ENCODE assay signal across 1 cellular context in genomic region chr5:34524123-34524522, GRCh38.
TF ChIP-seq lines count a peak whose summit lies in the region.

No MANE protein-coding gene starts in this region.

TF ChIP-seq in K562, 482 proteins besides CTCF, POLR2A, EP300 and RAD21 (continued from another document and continues in another):
- no peak for TF ChIP-seq PBX2 (CRISPR knock-in tag; IDR thresholded peaks at IDR 0.05; ENCODE audit: low read depth)
- TF ChIP-seq PBX2 (tag; conservative IDR thresholded peaks at IDR 0.05; ENCODE audit: low read depth), result no peak
- TF ChIP-seq CBFA2T3 (IDR thresholded peaks at IDR 0.05), result peak; percentile 72
- TF ChIP-seq TRIM25 (IDR thresholded peaks at IDR 0.05; ENCODE audit: borderline replicate concordance), result no peak
- TF ChIP-seq FOXO4 (CRISPR knock-in tag; IDR thresholded peaks at IDR 0.05), result no peak
- no peak for TF ChIP-seq MLLT1 (IDR thresholded peaks at IDR 0.05)
- no peak for TF ChIP-seq ZNF699 (CRISPR knock-in tag; IDR thresholded peaks at IDR 0.05; ENCODE audit: insufficient replicate concordance)
- no peak for TF ChIP-seq MTA3 (IDR thresholded peaks at IDR 0.05; ENCODE audit: borderline replicate concordance)
- TF ChIP-seq ETS1 (conservative IDR thresholded peaks at IDR 0.05; ENCODE audit: control insufficient read depth, low read depth, low read length), result no peak
- no peak for TF ChIP-seq TAF1 (IDR thresholded peaks at IDR 0.05; ENCODE audit: control insufficient read depth, extremely low read depth, insufficient read depth, low read length, severe bottlenecking)
- TF ChIP-seq ZNF609 (CRISPR knock-in tag; IDR thresholded peaks at IDR 0.05; ENCODE audit: borderline replicate concordance), result no peak
- no peak for TF ChIP-seq MAFF (IDR thresholded peaks at IDR 0.05; ENCODE audit: low read length)
- TF ChIP-seq SMARCB1 (IDR thresholded peaks at IDR 0.05; ENCODE audit: insufficient read length, low read depth), result no peak
- TF ChIP-seq NKRF (IDR thresholded peaks at IDR 0.05; ENCODE audit: borderline replicate concordance), result no peak
- no peak for TF ChIP-seq ZBTB33 (CRISPR knock-in tag; IDR thresholded peaks at IDR 0.05)
- TF ChIP-seq RAD51 (IDR thresholded peaks at IDR 0.05; ENCODE audit: borderline replicate concordance, low read depth), result no peak
- TF ChIP-seq E2F5 (CRISPR knock-in tag; IDR thresholded peaks at IDR 0.05), result no peak
- peak in 1 of 2 experiments; percentile 50; a peak in 1 of 4 replicates for TF ChIP-seq RCOR1 (IDR thresholded peaks at IDR 0.05; ENCODE audit: borderline replicate concordance in 1 of 2, low read depth in 2 of 2, low read length in 2 of 2)
- TF ChIP-seq EGR1 (conservative IDR thresholded peaks at IDR 0.05), result no peak
- no peak for TF ChIP-seq ETV1 (tag; conservative IDR thresholded peaks at IDR 0.05; ENCODE audit: low read depth)
- no peak for TF ChIP-seq KLF13 (tag; IDR thresholded peaks at IDR 0.05; ENCODE audit: borderline replicate concordance, low read depth)
- TF ChIP-seq NCOA2 (IDR thresholded peaks at IDR 0.05; ENCODE audit: partially characterized antibody in 2 of 2), result no peak
- no peak for TF ChIP-seq XRCC4 (IDR thresholded peaks at IDR 0.05; ENCODE audit: extremely low read depth, insufficient read depth, insufficient read length)
- no peak for TF ChIP-seq TARDBP (IDR thresholded peaks at IDR 0.05)
- TF ChIP-seq FOXA1 (IDR thresholded peaks at IDR 0.05; ENCODE audit: borderline replicate concordance), result no peak
- TF ChIP-seq ZNF592 (IDR thresholded peaks at IDR 0.05), result peak; percentile 55; the same call in 1 of the 2 replicates
- TF ChIP-seq XRCC3 (IDR thresholded peaks at IDR 0.05), result no peak
